Comparison of ENCODE assay signal across 13 cellular contexts in genomic region chrX:116198810-116199209, GRCh38. TPM values are rescaled to one million over a fixed set of nuclear protein-coding genes. Genes with fewer than 3 reads are reported as not detected.
DNase-seq lines count a peak whose midpoint lies in the region; ATAC-seq, FAIRE-seq and TF ChIP-seq lines count a peak whose summit lies in the region.
"Had no signal": no experiment of that assay in that cellular context is flagged by ENCODE, and none has a peak within 500 bp of the region (broad histone marks: within the 10 kb centered on the region; RNA-seq: fewer than 3 reads in every experiment).

No MANE protein-coding gene starts in this region.

- H3K4me3 Mint-ChIP-seq in activated naive CD8-positive, alpha-beta T cell treated with anti-CD3 and anti-CD28 coated beads for 36 hours: no peak overlapping the region

- peak; percentile 70 for ATAC-seq in HG03159 (IDR thresholded peaks at IDR 0.05; ENCODE audit: unreplicated experiment)
- ATAC-seq in Right ventricle myocardium inferior: no peak
- ATAC-seq: lower lobe of right lung had no signal

- DNase-seq in RPMI7951 (ENCODE audit: low read depth) (peak; percentile 0), keratinocyte (ENCODE audit: low read depth, low spot score) (no peak), Right ventricle myocardium inferior (ENCODE audit: missing footprints) (no peak), GM19240 (ENCODE audit: insufficient read length, low spot score) (no peak)
- no peak for DNase-seq in activated CD4-positive, alpha-beta T cell treated with anti-CD3 and anti-CD28 coated beads, Interleukin-2, amount 50 U/mL, for 48 hours
- DNase-seq in activated naive CD8-positive, alpha-beta T cell treated with anti-CD3 and anti-CD28 coated beads for 36 hours: no peak
- DNase-seq: activated CD8-positive, alpha-beta memory T cell treated with anti-CD3 and anti-CD28 coated beads for 24 hours; lower lobe of right lung; NCI-H774; occipital lobe; T-helper 9 cell had no signal

- no peaks in the 10 kb centered on the region for H3K36me3 ChIP-seq in keratinocyte (ENCODE audit: control insufficient read depth in 2 of 2, extremely low read depth in 1 of 2, insufficient read depth in 2 of 2, low read length in 2 of 2)
- H3K36me3 ChIP-seq: lower lobe of right lung had no signal

- no peaks in the 10 kb centered on the region for H3K4me1 Mint-ChIP-seq in activated naive CD8-positive, alpha-beta T cell treated with anti-CD3 and anti-CD28 coated beads for 36 hours

- no peaks in the 10 kb centered on the region for H3K9me3 Mint-ChIP-seq in activated naive CD8-positive, alpha-beta T cell treated with anti-CD3 and anti-CD28 coated beads for 36 hours

- no peaks in the 10 kb centered on the region for H3K9me1 ChIP-seq in keratinocyte (ENCODE audit: control insufficient read depth, extremely low read depth, insufficient read depth, low read length)

- H4K20me1 ChIP-seq in keratinocyte (ENCODE audit: control insufficient read depth, extremely low read depth, insufficient read depth, low read length): no peaks in the 10 kb centered on the region

- dilution Hi-C loops in keratinocyte (cut with MboI; ENCODE audit: extremely low pct_ligation_motif_present, low sequenced_read_pairs): no loop called here

- H3K9ac ChIP-seq in keratinocyte (ENCODE audit: control insufficient read depth, extremely low read depth, insufficient read depth, low read length): no peak overlapping the region

- no peak overlapping the region for H2AFZ ChIP-seq in keratinocyte (ENCODE audit: control insufficient read depth, low read length)

- H3K27me3 Mint-ChIP-seq in activated naive CD8-positive, alpha-beta T cell treated with anti-CD3 and anti-CD28 coated beads for 36 hours: peaks cover 3% of the 10 kb centered on the region

- H3K27ac ChIP-seq in keratinocyte (ENCODE audit: control insufficient read depth, insufficient read depth, low read length): no peak overlapping the region
- H3K27ac ChIP-seq: lower lobe of right lung had no signal

- intact Hi-C loops in Right ventricle myocardium inferior (cut with DNase I): no loop called here

- H3K9me3 ChIP-seq in keratinocyte (ENCODE audit: control insufficient read depth, low read depth, low read length): no peaks in the 10 kb centered on the region
- H3K9me3 ChIP-seq: lower lobe of right lung had no signal

- H3K27me3 ChIP-seq in keratinocyte (ENCODE audit: control insufficient read depth, extremely low read depth, insufficient read depth, low read length): peaks cover 3% of the 10 kb centered on the region

- H3K36me3 Mint-ChIP-seq in activated naive CD8-positive, alpha-beta T cell treated with anti-CD3 and anti-CD28 coated beads for 36 hours: no peaks in the 10 kb centered on the region

- H3K27ac Mint-ChIP-seq in activated naive CD8-positive, alpha-beta T cell treated with anti-CD3 and anti-CD28 coated beads for 36 hours: no peak overlapping the region

- H3K4me1 ChIP-seq in keratinocyte (ENCODE audit: control insufficient read depth, extremely low read depth, insufficient read depth, low read length): no peaks in the 10 kb centered on the region
- H3K4me1 ChIP-seq: lower lobe of right lung had no signal

- no peak overlapping the region for H3K4me2 ChIP-seq in keratinocyte (ENCODE audit: control insufficient read depth, extremely low read depth, insufficient read depth, low read depth, low read length)

- peak; percentile 46; the same call in 1 of the 2 replicates for TF ChIP-seq CTCF in GM12875 (IDR thresholded peaks at IDR 0.05; ENCODE audit: borderline replicate concordance, insufficient read depth, low read depth, low read length)
- TF ChIP-seq CTCF in keratinocyte (optimal IDR thresholded peaks at IDR 0.05 in 1 of 3, IDR thresholded peaks at IDR 0.05 in 1 of 3, conservative IDR thresholded peaks at IDR 0.05 in 1 of 3; ENCODE audit: extremely low read depth in 1 of 3, insufficient read depth in 2 of 3, low read length in 3 of 3): peak; percentile 1 to 23 (median 13)

- no peaks in the 10 kb centered on the region for H3K79me2 ChIP-seq in keratinocyte (ENCODE audit: control insufficient read depth, insufficient read depth, low read length)

- no peak for FAIRE-seq in keratinocyte (lab: Jason Lieb, UNC)

- H3K4me3 ChIP-seq in GM12875 (ENCODE audit: low read depth, low read length) (no peak overlapping the region), keratinocyte (ENCODE audit: control insufficient read depth in 2 of 3, extremely low read depth in 1 of 3, insufficient read depth in 2 of 3, low read depth in 1 of 3, low read length in 3 of 3) (no peak overlapping the region)
- H3K4me3 ChIP-seq: lower lobe of right lung had no signal

RNA-seq across cellular contexts. Expression of gene AGTR2, which starts 28.3 kb away (rescaled TPM):
- not detected in 2 replicates for total RNA-seq in RPMI7951 (2014; rRNA removed; shearing (Covaris generic))
- polyA plus RNA-seq in keratinocyte: not detected in 3 replicates
- not detected for polyA plus RNA-seq in keratinocyte (2011; ENCODE audit: low read depth)
- not detected in 2 replicates for polyA plus RNA-seq in keratinocyte (2011; cell fraction: cytosol; rRNA removed)
- polyA plus RNA-seq in keratinocyte (2011; cell fraction: nucleus; rRNA removed): not detected in 2 replicates
- not detected in 2 replicates for polyA plus RNA-seq in keratinocyte (2012; ENCODE audit: low replicate concordance)
- not detected in 3 replicates for polyA minus RNA-seq in keratinocyte
- polyA minus RNA-seq in keratinocyte (2011; cell fraction: cytosol; rRNA and poly(A)+ RNA removed): not detected
- polyA minus RNA-seq in keratinocyte (2011; cell fraction: nucleus; rRNA and poly(A)+ RNA removed): not detected in 2 replicates
- not detected for total RNA-seq in activated naive CD8-positive, alpha-beta T cell treated with anti-CD3 and anti-CD28 coated beads for 36 hours
- 0.16 TPM for total RNA-seq in Right ventricle myocardium inferior
